8 cellular contexts compared by ENCODE assay signal in the genomic region with DNA sequence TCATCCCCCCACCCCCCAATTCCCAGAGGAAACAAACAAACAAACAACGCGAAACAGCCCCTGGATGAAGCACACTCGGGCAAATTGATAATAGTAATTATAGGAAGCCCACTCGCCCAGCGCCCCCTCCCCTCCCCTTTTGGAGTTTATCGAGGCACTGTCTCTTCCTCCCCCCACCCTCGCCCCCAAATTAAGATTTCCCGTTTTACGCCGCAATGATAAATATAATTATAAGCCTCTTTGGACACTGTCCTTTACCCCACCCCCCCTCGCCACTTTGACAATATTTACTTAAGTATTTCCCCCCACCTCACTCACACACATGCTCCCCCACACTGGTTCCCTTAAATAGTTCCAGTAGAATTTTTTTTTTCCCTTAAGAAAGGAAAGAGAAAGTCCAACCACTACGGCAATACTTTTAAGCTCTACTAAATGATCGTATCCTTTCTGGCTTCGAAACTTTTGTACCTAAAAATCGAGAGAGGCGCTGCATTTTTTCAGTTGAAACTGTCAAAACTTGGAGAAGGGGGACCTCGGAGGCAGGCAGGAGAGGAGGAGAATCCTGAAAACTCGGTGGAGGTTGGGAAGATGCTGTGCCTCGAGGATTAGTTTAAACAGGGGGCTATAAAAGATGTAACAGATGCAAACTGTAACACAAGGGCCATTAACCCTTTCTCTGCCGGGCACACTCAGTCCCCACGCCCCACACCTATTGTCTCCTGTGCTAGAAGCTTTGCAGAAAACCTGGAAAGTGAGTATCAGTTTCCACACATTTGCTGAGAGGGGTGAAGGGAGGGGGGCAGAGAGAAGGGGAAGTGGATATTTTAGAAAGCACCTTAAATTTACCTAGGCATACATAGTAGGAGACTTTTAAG. TPM values are rescaled to one million over a fixed set of nuclear protein-coding genes. Genes with fewer than 3 reads are reported as not detected.
DNase-seq lines count a peak whose midpoint lies in the region.

No MANE protein-coding gene starts in this region.

- no peak overlapping the region for H2AFZ ChIP-seq in neuron (ENCODE audit: low read depth, low read length)

- no peaks in the 10 kb centered on the region for H3K36me3 ChIP-seq in CD8-positive, alpha-beta memory T cell (ENCODE audit: insufficient read depth, low read length)
- no peaks in the 10 kb centered on the region for H3K36me3 ChIP-seq in effector memory CD4-positive, alpha-beta T cell (ENCODE audit: control insufficient read depth, insufficient read depth, low read length)
- peaks cover 8% of the 10 kb centered on the region for H3K36me3 ChIP-seq in neuron (ENCODE audit: insufficient read depth, low read length)

- peaks cover 13 to 28% of the 10 kb centered on the region in 2 donors for H3K27me3 Mint-ChIP-seq in CD8-positive, alpha-beta memory T cell

- H3K4me1 ChIP-seq in CD8-positive, alpha-beta memory T cell (ENCODE audit: insufficient read depth, low read length): peaks cover 36% of the 10 kb centered on the region
- H3K4me1 ChIP-seq in effector memory CD4-positive, alpha-beta T cell (ENCODE audit: control insufficient read depth, insufficient read depth, low read length, poor library complexity, severe bottlenecking): peaks cover 19% of the 10 kb centered on the region
- H3K4me1 ChIP-seq in neuron (ENCODE audit: insufficient read depth, low read length): peaks cover 47% of the 10 kb centered on the region

- H3K27ac Mint-ChIP-seq in CD8-positive, alpha-beta memory T cell: no peak overlapping the region

- peak overlapping the region; percentile 70 for H3K4me3 ChIP-seq in CD8-positive, alpha-beta memory T cell (ENCODE audit: low read length)
- H3K4me3 ChIP-seq in effector memory CD4-positive, alpha-beta T cell (ENCODE audit: insufficient read depth, low read depth, low read length, poor library complexity, severe bottlenecking): peak overlapping the region; percentile 63
- peak overlapping the region; percentile 97 for H3K4me3 ChIP-seq in neuron (ENCODE audit: low read length)

- H3K27me3 ChIP-seq in CD8-positive, alpha-beta memory T cell (ENCODE audit: insufficient read depth, low read length, poor library complexity, severe bottlenecking): peaks cover 40% of the 10 kb centered on the region
- H3K27me3 ChIP-seq in effector memory CD4-positive, alpha-beta T cell (replicated peaks; ENCODE audit: control insufficient read depth, insufficient read depth, low read length, poor library complexity, severe bottlenecking): peaks cover 62% of the 10 kb centered on the region
- H3K27me3 ChIP-seq in neuron (ENCODE audit: insufficient read depth, low read length): no peaks in the 10 kb centered on the region

- H3K9me3 Mint-ChIP-seq in CD8-positive, alpha-beta memory T cell: peaks cover 0 to 4% (median 2%) of the 10 kb centered on the region in 5 donors

- DNase-seq in CD8-positive, alpha-beta memory T cell: peak in 1 of 5 donors; percentile 33
- DNase-seq in NCI-H526 treated with DMSO at 0.1 percent for 48 hours (lab: John Stamatoyannopoulos, UW): peak; percentile 20
- no peak for DNase-seq in effector memory CD4-positive, alpha-beta T cell
- no peak for DNase-seq in kidney glomerular epithelial cell (lab: John Stamatoyannopoulos, UW)
- DNase-seq in T1000 (lab: John Stamatoyannopoulos, UW): no peak
- no peak for DNase-seq in kidney tubule cell (ENCODE audit: low spot score)
- no peak for DNase-seq in cortex of kidney (lab: John Stamatoyannopoulos, UW)

- peak overlapping the region; percentile 94 for H3K27ac ChIP-seq in CD8-positive, alpha-beta memory T cell (ENCODE audit: low read depth, low read length)
- H3K27ac ChIP-seq in effector memory CD4-positive, alpha-beta T cell (ENCODE audit: insufficient read depth, low read length, poor library complexity, severe bottlenecking): peak overlapping the region; percentile 12

- H3K4me3 Mint-ChIP-seq in CD8-positive, alpha-beta memory T cell: no peak overlapping the region

- peaks cover 30 to 41% (median 36%) of the 10 kb centered on the region in 3 donors for H3K4me1 Mint-ChIP-seq in CD8-positive, alpha-beta memory T cell

- POLR2A ChIA-PET in CD8-positive, alpha-beta memory T cell (lab: Charles Lee): interaction anchor here (0.6 to 1.0 kb wide), 2 partner anchors 15 to 69 kb away, joined by 3 read pairs; no protein-coding TSS in a partner anchor

- H3K9me3 ChIP-seq in CD8-positive, alpha-beta memory T cell (ENCODE audit: low read length): no peaks in the 10 kb centered on the region
- no peaks in the 10 kb centered on the region for H3K9me3 ChIP-seq in effector memory CD4-positive, alpha-beta T cell (ENCODE audit: control insufficient read depth, low read length)
- no peaks in the 10 kb centered on the region for H3K9me3 ChIP-seq in neuron (ENCODE audit: low read length)

- peaks cover 0 to 31% (median 0%) of the 10 kb centered on the region in 3 donors for H3K36me3 Mint-ChIP-seq in CD8-positive, alpha-beta memory T cell

- CTCF ChIA-PET in CD8-positive, alpha-beta memory T cell (lab: Charles Lee): interaction anchor here (0.6 to 1.7 kb wide), 2 partner anchors 12 to 334 kb away, joined by 3 to 5 read pairs; no protein-coding TSS in a partner anchor

RNA-seq across cellular contexts. Expression of a gene that starts 1.9 kb away (rescaled TPM):
- 10 to 100 TPM; 32.7 to 35.8 TPM for total RNA-seq in CD8-positive, alpha-beta memory T cell
- polyA plus RNA-seq in CD8-positive, alpha-beta memory T cell: 20.6 TPM
